ENCODE assay signal across 17 cellular contexts in genomic region chr3:70108546-70108945, GRCh38.
DNase-seq lines count a peak whose midpoint lies in the region; ATAC-seq and TF ChIP-seq lines count a peak whose summit lies in the region.
"Had no signal": no experiment of that assay in that cellular context is flagged by ENCODE, and none has a peak within 500 bp of the region (broad histone marks: within the 10 kb centered on the region; RNA-seq: fewer than 3 reads in every experiment).

No MANE protein-coding gene starts in this region.

- no peak for DNase-seq in GM23338 (ENCODE audit: low spot score)
- DNase-seq in globus pallidus (ENCODE audit: low spot score): peak; percentile 54
- peak; percentile 45 for DNase-seq in neural progenitor cell (ENCODE audit: low spot score)
- DNase-seq in superior temporal gyrus (ENCODE audit: extremely low spot score): peak; percentile 35
- no peak for DNase-seq in type B pancreatic cell (ENCODE audit: extremely low spot score, unreplicated experiment)
- DNase-seq in foreskin fibroblast: no peak
- no peak for DNase-seq in activated CD8-positive, alpha-beta memory T cell treated with anti-CD3 and anti-CD28 coated beads for 24 hours
- DNase-seq: 8988T; CD4-positive, alpha-beta T cell; CD8-positive, alpha-beta T cell; DMS79 treated with DMSO at 0.1 percent for 48 hours; GF-D8 had no signal

- ATAC-seq in GM23338 (peak; percentile 22; the same call in 1 of the 3 replicates), GM21528 (IDR thresholded peaks at IDR 0.05; ENCODE audit: low FRiP score, unreplicated experiment) (no peak)
- ATAC-seq: CD8-positive, alpha-beta T cell had no signal

- H3K4me3 Mint-ChIP-seq in GM23338 (no peak overlapping the region), neural progenitor cell (no peak overlapping the region), type B pancreatic cell (no peak overlapping the region)
- H3K4me3 Mint-ChIP-seq: B cell; CD4-positive, alpha-beta T cell; CD8-positive, alpha-beta T cell had no signal

- H3K27ac Mint-ChIP-seq in GM23338 (no peak overlapping the region), neural progenitor cell (no peak overlapping the region), type B pancreatic cell (no peak overlapping the region)
- H3K27ac Mint-ChIP-seq: B cell; CD4-positive, alpha-beta T cell; CD8-positive, alpha-beta T cell had no signal

- H3K4me1 Mint-ChIP-seq in GM23338: peaks cover 7% of the 10 kb centered on the region; the same call in 2 of the 3 replicates
- H3K4me1 Mint-ChIP-seq in neural progenitor cell: no peaks in the 10 kb centered on the region
- no peaks in the 10 kb centered on the region for H3K4me1 Mint-ChIP-seq in type B pancreatic cell (ENCODE audit: unreplicated experiment)
- H3K4me1 Mint-ChIP-seq: B cell had no signal

- no peaks in the 10 kb centered on the region; the same call in 1 of the 2 replicates for H3K9me2 ChIP-seq in GM23338 (ENCODE audit: insufficient read depth)

- no peaks in the 10 kb centered on the region for H3K36me3 ChIP-seq in GM23338 (ENCODE audit: insufficient read depth)
- no peaks in the 10 kb centered on the region for H3K36me3 ChIP-seq in neural progenitor cell
- H3K36me3 ChIP-seq: BLaER1 treated with 17β-estradiol and CSF1 and Interleukin-3, amounts not matched to agents 10 nM and 100 nM had no signal

- no peak overlapping the region for H3K4me3 ChIP-seq in GM23338
- H3K4me3 ChIP-seq in neural progenitor cell: no peak overlapping the region
- H3K4me3 ChIP-seq in foreskin fibroblast (ENCODE audit: low read depth in 1 of 2, low read length in 2 of 2): no peak overlapping the region
- H3K4me3 ChIP-seq: BLaER1 treated with 17β-estradiol and CSF1 and Interleukin-3, amounts not matched to agents 10 nM and 100 nM had no signal

- H3K4me2 ChIP-seq in GM23338: no peak overlapping the region
- H3K4me2 ChIP-seq in neural progenitor cell: no peak overlapping the region
- H3K4me2 ChIP-seq: BLaER1 treated with 17β-estradiol and CSF1 and Interleukin-3, amounts not matched to agents 10 nM and 100 nM had no signal

- H3K36me3 Mint-ChIP-seq in GM23338 (ENCODE audit: low read depth) (no peaks in the 10 kb centered on the region), neural progenitor cell (no peaks in the 10 kb centered on the region), type B pancreatic cell (no peaks in the 10 kb centered on the region)
- H3K36me3 Mint-ChIP-seq: CD8-positive, alpha-beta T cell had no signal

- H2AFZ ChIP-seq in GM23338 (no peak overlapping the region), neural progenitor cell (replicated peaks) (no peak overlapping the region)

- TF ChIP-seq CTCF in GM23338 (conservative IDR thresholded peaks at IDR 0.05; ENCODE audit: low read depth in 2 of 2) (no peak), neural progenitor cell (IDR thresholded peaks at IDR 0.05) (no peak), type B pancreatic cell (conservative IDR thresholded peaks at IDR 0.05) (no peak), foreskin fibroblast (IDR thresholded peaks at IDR 0.05; ENCODE audit: low read depth, low read length) (no peak)

- H4K20me1 ChIP-seq in GM23338 (replicated peaks; ENCODE audit: insufficient read depth) (no peaks in the 10 kb centered on the region), neural progenitor cell (ENCODE audit: low read depth) (no peaks in the 10 kb centered on the region)
- H4K20me1 ChIP-seq: BLaER1 treated with 17β-estradiol and CSF1 and Interleukin-3, amounts not matched to agents 10 nM and 100 nM had no signal

- H3K27me3 Mint-ChIP-seq in GM23338 (ENCODE audit: insufficient read depth, low read depth, poor library complexity) (no peaks in the 10 kb centered on the region), neural progenitor cell (ENCODE audit: insufficient read depth, low read depth) (peaks cover 2% of the 10 kb centered on the region), type B pancreatic cell (peaks cover 4% of the 10 kb centered on the region)

- H3K9me3 ChIP-seq in neural progenitor cell (ENCODE audit: low read depth): no peaks in the 10 kb centered on the region
- H3K9me3 ChIP-seq: BLaER1 treated with 17β-estradiol and CSF1 and Interleukin-3, amounts not matched to agents 10 nM and 100 nM; Caco-2 had no signal

- H3K79me2 ChIP-seq in GM23338 (replicated peaks; ENCODE audit: insufficient read depth): no peaks in the 10 kb centered on the region
- no peaks in the 10 kb centered on the region for H3K79me2 ChIP-seq in neural progenitor cell (ENCODE audit: low read depth)

- H3K9ac ChIP-seq in neural progenitor cell: no peak overlapping the region
- H3K9ac ChIP-seq: BLaER1 treated with 17β-estradiol and CSF1 and Interleukin-3, amounts not matched to agents 10 nM and 100 nM had no signal

- H3K27me3 ChIP-seq in GM23338 (ENCODE audit: insufficient read depth): no peaks in the 10 kb centered on the region
- H3K27me3 ChIP-seq in neural progenitor cell: no peaks in the 10 kb centered on the region
- H3K27me3 ChIP-seq: BLaER1 treated with 17β-estradiol and CSF1 and Interleukin-3, amounts not matched to agents 10 nM and 100 nM had no signal

- H3K4me1 ChIP-seq in GM23338 (ENCODE audit: insufficient read depth) (peaks cover 6% of the 10 kb centered on the region; the same call in 1 of the 2 replicates), neural progenitor cell (no peaks in the 10 kb centered on the region)
- H3K4me1 ChIP-seq: Caco-2 had no signal

- no peaks in the 10 kb centered on the region for H3F3A ChIP-seq in GM23338 (replicated peaks; ENCODE audit: low read depth)
- H3F3A ChIP-seq in neural progenitor cell (ENCODE audit: low read depth): no peaks in the 10 kb centered on the region

- H3K27ac ChIP-seq in GM23338 (ENCODE audit: low read depth) (no peak overlapping the region), neural progenitor cell (no peak overlapping the region)
- H3K27ac ChIP-seq: BLaER1 treated with 17β-estradiol and CSF1 and Interleukin-3, amounts not matched to agents 10 nM and 100 nM; C4-2B had no signal

- H3K9me3 Mint-ChIP-seq in GM23338 (no peaks in the 10 kb centered on the region), neural progenitor cell (no peaks in the 10 kb centered on the region), type B pancreatic cell (no peaks in the 10 kb centered on the region)
- H3K9me3 Mint-ChIP-seq: CD4-positive, alpha-beta T cell; CD8-positive, alpha-beta T cell had no signal

TF ChIP-seq in GM23338, 12 proteins besides CTCF, POLR2A, EP300 and RAD21 (continues in another document):
- TF ChIP-seq, protein P1, sequence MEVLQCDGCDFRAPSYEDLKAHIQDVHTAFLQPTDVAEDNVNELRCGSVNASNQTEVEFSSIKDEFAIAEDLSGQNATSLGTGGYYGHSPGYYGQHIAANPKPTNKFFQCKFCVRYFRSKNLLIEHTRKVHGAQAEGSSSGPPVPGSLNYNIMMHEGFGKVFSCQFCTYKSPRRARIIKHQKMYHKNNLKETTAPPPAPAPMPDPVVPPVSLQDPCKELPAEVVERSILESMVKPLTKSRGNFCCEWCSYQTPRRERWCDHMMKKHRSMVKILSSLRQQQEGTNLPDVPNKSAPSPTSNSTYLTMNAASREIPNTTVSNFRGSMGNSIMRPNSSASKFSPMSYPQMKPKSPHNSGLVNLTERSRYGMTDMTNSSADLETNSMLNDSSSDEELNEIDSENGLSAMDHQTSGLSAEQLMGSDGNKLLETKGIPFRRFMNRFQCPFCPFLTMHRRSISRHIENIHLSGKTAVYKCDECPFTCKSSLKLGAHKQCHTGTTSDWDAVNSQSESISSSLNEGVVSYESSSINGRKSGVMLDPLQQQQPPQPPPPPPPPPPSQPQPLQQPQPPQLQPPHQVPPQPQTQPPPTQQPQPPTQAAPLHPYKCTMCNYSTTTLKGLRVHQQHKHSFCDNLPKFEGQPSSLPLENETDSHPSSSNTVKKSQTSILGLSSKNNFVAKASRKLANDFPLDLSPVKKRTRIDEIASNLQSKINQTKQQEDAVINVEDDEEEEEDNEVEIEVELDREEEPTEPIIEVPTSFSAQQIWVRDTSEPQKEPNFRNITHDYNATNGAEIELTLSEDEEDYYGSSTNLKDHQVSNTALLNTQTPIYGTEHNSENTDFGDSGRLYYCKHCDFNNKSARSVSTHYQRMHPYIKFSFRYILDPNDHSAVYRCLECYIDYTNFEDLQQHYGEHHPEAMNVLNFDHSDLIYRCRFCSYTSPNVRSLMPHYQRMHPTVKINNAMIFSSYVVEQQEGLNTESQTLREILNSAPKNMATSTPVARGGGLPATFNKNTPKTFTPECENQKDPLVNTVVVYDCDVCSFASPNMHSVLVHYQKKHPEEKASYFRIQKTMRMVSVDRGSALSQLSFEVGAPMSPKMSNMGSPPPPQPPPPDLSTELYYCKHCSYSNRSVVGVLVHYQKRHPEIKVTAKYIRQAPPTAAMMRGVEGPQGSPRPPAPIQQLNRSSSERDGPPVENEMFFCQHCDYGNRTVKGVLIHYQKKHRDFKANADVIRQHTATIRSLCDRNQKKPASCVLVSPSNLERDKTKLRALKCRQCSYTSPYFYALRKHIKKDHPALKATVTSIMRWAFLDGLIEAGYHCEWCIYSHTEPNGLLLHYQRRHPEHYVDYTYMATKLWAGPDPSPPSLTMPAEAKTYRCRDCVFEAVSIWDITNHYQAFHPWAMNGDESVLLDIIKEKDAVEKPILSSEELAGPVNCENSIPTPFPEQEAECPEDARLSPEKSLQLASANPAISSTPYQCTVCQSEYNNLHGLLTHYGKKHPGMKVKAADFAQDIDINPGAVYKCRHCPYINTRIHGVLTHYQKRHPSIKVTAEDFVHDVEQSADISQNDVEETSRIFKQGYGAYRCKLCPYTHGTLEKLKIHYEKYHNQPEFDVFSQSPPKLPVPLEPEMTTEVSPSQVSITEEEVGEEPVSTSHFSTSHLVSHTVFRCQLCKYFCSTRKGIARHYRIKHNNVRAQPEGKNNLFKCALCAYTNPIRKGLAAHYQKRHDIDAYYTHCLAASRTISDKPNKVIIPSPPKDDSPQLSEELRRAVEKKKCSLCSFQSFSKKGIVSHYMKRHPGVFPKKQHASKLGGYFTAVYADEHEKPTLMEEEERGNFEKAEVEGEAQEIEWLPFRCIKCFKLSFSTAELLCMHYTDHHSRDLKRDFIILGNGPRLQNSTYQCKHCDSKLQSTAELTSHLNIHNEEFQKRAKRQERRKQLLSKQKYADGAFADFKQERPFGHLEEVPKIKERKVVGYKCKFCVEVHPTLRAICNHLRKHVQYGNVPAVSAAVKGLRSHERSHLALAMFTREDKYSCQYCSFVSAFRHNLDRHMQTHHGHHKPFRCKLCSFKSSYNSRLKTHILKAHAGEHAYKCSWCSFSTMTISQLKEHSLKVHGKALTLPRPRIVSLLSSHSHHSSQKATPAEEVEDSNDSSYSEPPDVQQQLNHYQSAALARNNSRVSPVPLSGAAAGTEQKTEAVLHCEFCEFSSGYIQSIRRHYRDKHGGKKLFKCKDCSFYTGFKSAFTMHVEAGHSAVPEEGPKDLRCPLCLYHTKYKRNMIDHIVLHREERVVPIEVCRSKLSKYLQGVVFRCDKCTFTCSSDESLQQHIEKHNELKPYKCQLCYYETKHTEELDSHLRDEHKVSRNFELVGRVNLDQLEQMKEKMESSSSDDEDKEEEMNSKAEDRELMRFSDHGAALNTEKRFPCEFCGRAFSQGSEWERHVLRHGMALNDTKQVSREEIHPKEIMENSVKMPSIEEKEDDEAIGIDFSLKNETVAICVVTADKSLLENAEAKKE (CRISPR knock-in tag; IDR thresholded peaks at IDR 0.05): no peak
- TF ChIP-seq EZH2 (IDR thresholded peaks at IDR 0.05; ENCODE audit: low read depth, unreplicated experiment) (no peak), NANOG (IDR thresholded peaks at IDR 0.05; ENCODE audit: borderline replicate concordance) (no peak), POLR2AphosphoS5 (IDR thresholded peaks at IDR 0.05; ENCODE audit: low read depth) (no peak)

Comparison
In these comparisons a context has a peak if more than half of its experiments do, and no peak if none do; other contexts are left out.
1. DNase-seq: peak in globus pallidus (single experiment), neural progenitor cell (single experiment) and superior temporal gyrus (single experiment); none in GM23338 (single experiment), type B pancreatic cell (single experiment), foreskin fibroblast (0 of 2) and activated CD8-positive, alpha-beta memory T cell treated with anti-CD3 and anti-CD28 coated beads for 24 hours (single experiment).